In genomic region chr22:22616636-22617035, GRCh38 we compare ENCODE assay signal across 12 cellular contexts. TPM values are rescaled to one million over a fixed set of nuclear protein-coding genes. Genes with fewer than 3 reads are reported as not detected.
DNase-seq lines count a peak whose midpoint lies in the region; ATAC-seq and TF ChIP-seq lines count a peak whose summit lies in the region.
"Had no signal": no experiment of that assay in that cellular context is flagged by ENCODE, and none has a peak within 500 bp of the region (broad histone marks: within the 10 kb centered on the region; RNA-seq: fewer than 3 reads in every experiment).

No MANE protein-coding gene starts in this region.

- H3K4me3 Mint-ChIP-seq in T-helper 2 cell treated with Interferon-gamma antibody and Interleukin-4, amounts not matched to agents 5 μg/mL and 100 μg/mL, for 36 hours: no peak overlapping the region
- H3K4me3 Mint-ChIP-seq in memory B cell: peak overlapping the region; percentile 33

- no peaks in the 10 kb centered on the region for H3K27me3 Mint-ChIP-seq in T-helper 2 cell treated with Interferon-gamma antibody and Interleukin-4, amounts not matched to agents 5 μg/mL and 100 μg/mL, for 36 hours (ENCODE audit: low read depth)
- H3K27me3 Mint-ChIP-seq in memory B cell: peaks cover 2% of the 10 kb centered on the region

- H3K27ac ChIP-seq in left ventricle myocardium inferior (replicated peaks): no peak overlapping the region

- no peaks in the 10 kb centered on the region for H3K9me3 ChIP-seq in left ventricle myocardium inferior (replicated peaks)

- H3K27ac Mint-ChIP-seq in T-helper 2 cell treated with Interferon-gamma antibody and Interleukin-4, amounts not matched to agents 5 μg/mL and 100 μg/mL, for 36 hours: peak overlapping the region; percentile 16
- H3K27ac Mint-ChIP-seq in memory B cell: peak overlapping the region; percentile 94

- no peaks in the 10 kb centered on the region for H3K4me1 ChIP-seq in left ventricle myocardium inferior

- no peaks in the 10 kb centered on the region for H3K36me3 Mint-ChIP-seq in T-helper 2 cell treated with Interferon-gamma antibody and Interleukin-4, amounts not matched to agents 5 μg/mL and 100 μg/mL, for 36 hours (ENCODE audit: low read depth)
- peaks cover 1% of the 10 kb centered on the region for H3K36me3 Mint-ChIP-seq in memory B cell

- no peaks in the 10 kb centered on the region for H3K9me3 Mint-ChIP-seq in T-helper 2 cell treated with Interferon-gamma antibody and Interleukin-4, amounts not matched to agents 5 μg/mL and 100 μg/mL, for 36 hours
- peaks cover 1% of the 10 kb centered on the region for H3K9me3 Mint-ChIP-seq in memory B cell

- intact Hi-C loops in left ventricle myocardium inferior (cut with micrococcal nuclease): no loop called here

- no peak for TF ChIP-seq CTCF in left ventricle myocardium inferior (IDR thresholded peaks at IDR 0.05; ENCODE audit: borderline replicate concordance)

- H3K4me1 Mint-ChIP-seq in T-helper 2 cell treated with Interferon-gamma antibody and Interleukin-4, amounts not matched to agents 5 μg/mL and 100 μg/mL, for 36 hours (ENCODE audit: low read depth): peaks cover 10% of the 10 kb centered on the region
- H3K4me1 Mint-ChIP-seq in memory B cell: peaks cover 10% of the 10 kb centered on the region

- in situ Hi-C loops in Caki2 (cut with HindIII; ENCODE audit: low pct_unique_long_range_greater_than_20kb, low sequenced_read_pairs): no loop called here

- DNase-seq in Caki2 (ENCODE audit: low read depth): peak; percentile 58
- DNase-seq in T-helper 2 cell treated with Interferon-gamma antibody and Interleukin-4, amounts not matched to agents 5 μg/mL and 100 μg/mL, for 36 hours (ENCODE audit: low spot score): peak; percentile 8
- DNase-seq in memory B cell (ENCODE audit: low spot score in 2 of 2): peak; percentile 34 to 54
- no peak for DNase-seq in NCI-H774 (lab: John Stamatoyannopoulos, UW)
- DNase-seq in MV-4-11 (lab: John Stamatoyannopoulos, UW): no peak
- no peak for DNase-seq in left ventricle myocardium inferior
- DNase-seq: kidney glomerular epithelial cell, NCI-H2081 had no signal

- H3K27me3 ChIP-seq in left ventricle myocardium inferior (ENCODE audit: low read depth): peaks cover 40% of the 10 kb centered on the region

- ATAC-seq in GM18861 (IDR thresholded peaks at IDR 0.05; ENCODE audit: unreplicated experiment) (peak; percentile 39), memory B cell (ENCODE audit: low read depth) (peak; percentile 95), HG03442 (IDR thresholded peaks at IDR 0.05; ENCODE audit: unreplicated experiment) (no peak)

- H3K36me3 ChIP-seq in left ventricle myocardium inferior: no peaks in the 10 kb centered on the region

- H3K4me3 ChIP-seq in left ventricle myocardium inferior: no peak overlapping the region

RNA-seq across cellular contexts. Expression of gene GGTLC2, which starts 27.8 kb away (rescaled TPM):
- total RNA-seq in Caki2 (2014; rRNA removed; shearing (Covaris generic); ENCODE audit: low replicate concordance): 1.8 TPM in 1 of 2 replicates, not detected in the other
- not detected for total RNA-seq in left ventricle myocardium inferior
- total RNA-seq: skeletal muscle tissue; T-helper 2 cell treated with Interferon-gamma antibody and Interleukin-4, amounts not matched to agents 100 ng/mL and 5 ng/mL, for 36 hours had no signal

RNA-seq across cellular contexts. Expression of gene PRAME, which starts 57.6 kb away (rescaled TPM):
- 37.7 and 58.4 TPM in 2 replicates for total RNA-seq in Caki2 (2014; rRNA removed; shearing (Covaris generic); ENCODE audit: low replicate concordance)
- not detected for total RNA-seq in left ventricle myocardium inferior
- total RNA-seq: skeletal muscle tissue; T-helper 2 cell treated with Interferon-gamma antibody and Interleukin-4, amounts not matched to agents 100 ng/mL and 5 ng/mL, for 36 hours had no signal

Comparison
In these comparisons a context has a peak if more than half of its experiments do, and no peak if none do; other contexts are left out.
1. DNase-seq: peak in Caki2 (single experiment), T-helper 2 cell treated with Interferon-gamma antibody and Interleukin-4, amounts not matched to agents 5 μg/mL and 100 μg/mL, for 36 hours (single experiment) and memory B cell (2 of 2); none in NCI-H774 (single experiment), MV-4-11 (single experiment) and left ventricle myocardium inferior (single experiment).
2. RNA of gene PRAME, which starts 57.6 kb away (total RNA-seq): 37.7 to 58.4 TPM in Caki2; not detected in left ventricle myocardium inferior (single experiment); every median in the first group is over 10 times any median in the second.